In the genomic region with DNA sequence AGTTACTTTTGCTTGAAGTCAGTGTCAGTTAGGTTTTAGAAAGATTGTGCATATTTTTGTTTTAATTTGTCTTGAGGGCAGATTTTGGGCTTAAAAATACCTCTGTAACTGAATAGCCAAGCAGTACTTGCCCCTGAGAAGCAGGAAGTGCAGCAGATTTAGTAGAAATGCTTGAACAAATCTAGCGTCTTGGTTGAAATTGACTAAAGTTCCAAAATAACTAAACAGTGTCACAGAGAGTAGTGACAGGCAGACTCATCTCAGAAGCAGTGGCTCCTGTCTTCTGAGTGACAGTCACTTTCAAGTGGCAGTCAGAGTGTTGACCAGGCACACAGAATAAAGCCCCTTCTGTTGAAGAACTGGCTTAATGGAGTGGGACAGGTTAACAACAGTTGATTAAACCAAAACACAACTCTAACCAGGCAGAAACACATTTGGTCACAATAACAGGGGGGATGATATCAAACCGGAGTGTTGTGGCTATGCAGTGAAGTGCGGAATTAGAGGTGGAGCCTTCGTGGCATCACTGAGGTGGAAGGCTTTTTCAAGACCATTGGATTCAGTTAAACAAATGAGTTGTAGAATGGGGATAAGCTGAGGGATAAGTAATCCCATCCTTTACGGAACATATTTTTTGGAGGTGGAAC, we compare ENCODE assay signal across 7 cellular contexts. TPM values are rescaled to one million over a fixed set of nuclear protein-coding genes. Genes with fewer than 3 reads are reported as not detected.
DNase-seq lines count a peak whose midpoint lies in the region; ATAC-seq and TF ChIP-seq lines count a peak whose summit lies in the region.

No MANE protein-coding gene starts in this region.

- peak overlapping the region; percentile 95 for H2BK20ac ChIP-seq in IMR-90 (ENCODE audit: low read depth, low read length)

- H3K4me1 ChIP-seq in IMR-90 (ENCODE audit: control insufficient read depth, insufficient read depth, low read length) (peaks cover 38% of the 10 kb centered on the region), left lung (peaks cover 25 to 87% of the 10 kb centered on the region in 2 donors)

- no peaks in the 10 kb centered on the region for H3K27me3 ChIP-seq in IMR-90 (ENCODE audit: control insufficient read depth, insufficient read depth, low read length)
- no peaks in the 10 kb centered on the region for H3K27me3 ChIP-seq in left lung

- peak overlapping the region; percentile 99 for H2AK5ac ChIP-seq in IMR-90 (ENCODE audit: low read depth, low read length)

- H3K23ac ChIP-seq in IMR-90 (ENCODE audit: low read depth, low read length) = peak overlapping the region; percentile 95

- no peak overlapping the region for H3K4me3 ChIP-seq in IMR-90 (ENCODE audit: insufficient read depth, low read depth, low read length)
- H3K4me3 ChIP-seq in left lung = no peak overlapping the region

- peaks cover 90% of the 10 kb centered on the region for H3K4me1 Mint-ChIP-seq in HFFc6 (ENCODE audit: low read depth)

- POLR2A ChIA-PET in IMR-90 (lab: Charles Lee; ENCODE audit: unreplicated experiment) = no interaction called here

- peak overlapping the region; percentile 98 for H3K27ac ChIP-seq in IMR-90 (ENCODE audit: insufficient read depth, low read length)
- peak overlapping the region in 1 of 2 donors; percentile 4 for H3K27ac ChIP-seq in left lung

- H4K91ac ChIP-seq in IMR-90 (ENCODE audit: insufficient read depth, low read depth, low read length) = peak overlapping the region; percentile 93

- H3K27ac Mint-ChIP-seq in HFFc6 = peak overlapping the region; percentile 83

- CTCF ChIA-PET in IMR-90 (lab: Yijun Ruan, JAX) = no interaction called here

- TF ChIP-seq RAD21 in IMR-90 (IDR thresholded peaks at IDR 0.05; ENCODE audit: low read length) = no peak

- peak overlapping the region; percentile 74 for H3K4me3 Mint-ChIP-seq in HFFc6

- H3K9me3 ChIP-seq in IMR-90 (ENCODE audit: control insufficient read depth, insufficient read depth, low read length) (no peaks in the 10 kb centered on the region), left lung (no peaks in the 10 kb centered on the region)

- H4K20me1 ChIP-seq in IMR-90 (ENCODE audit: insufficient read depth, low read length) = peaks cover 74% of the 10 kb centered on the region

- H2BK5ac ChIP-seq in IMR-90 (ENCODE audit: low read depth, low read length, poor library complexity, severe bottlenecking) = peak overlapping the region; percentile 90

- peak overlapping the region; percentile 97 for H3K14ac ChIP-seq in IMR-90 (replicated peaks; ENCODE audit: low read depth, low read length)

- H3K79me1 ChIP-seq in IMR-90 (ENCODE audit: low read depth in 1 of 2, low read length in 2 of 2) = peaks cover 0 to 13% of the 10 kb centered on the region in 2 experiments; a peak in 1 of 4 replicates

- 100% methylated on average over 2 of the region's 5 CpGs; no CpG with 5 or more reads in 1 of the 2 experiments for WGBS in IMR-90 (ENCODE audit: extremely low coverage in 2 of 2, insufficient read length in 1 of 2), 2 experiments

- no peak for TF ChIP-seq CTCF in HFFc6 (IDR thresholded peaks at IDR 0.05)
- TF ChIP-seq CTCF in IMR-90 (conservative IDR thresholded peaks at IDR 0.05; ENCODE audit: low read depth, low read length) = no peak
- TF ChIP-seq CTCF in left lung (IDR thresholded peaks at IDR 0.05) = no peak

- peaks cover 36% of the 10 kb centered on the region for H3K36me3 Mint-ChIP-seq in HFFc6 (ENCODE audit: low read depth)

- peak overlapping the region; percentile 99 for H3K4ac ChIP-seq in IMR-90 (ENCODE audit: low read depth, low read length)

- peak overlapping the region; percentile 94 for H3K56ac ChIP-seq in IMR-90 (ENCODE audit: extremely low read depth, insufficient read depth, low read length)

- no peak for TF ChIP-seq POLR2A in IMR-90 (IDR thresholded peaks at IDR 0.05; ENCODE audit: low read depth, low read length)

- DNase-seq in HFFc6 (no peak), IMR-90 (no peak), retina (peak; percentile 52), left lung (no peak), NCI-H1930 (lab: John Stamatoyannopoulos, UW) (no peak)
- DNase-seq in activated naive CD4-positive, alpha-beta T cell treated with Interleukin-2 at 50 U/mL for 16 hours = no peak

- peak overlapping the region; percentile 70 for H3K4me2 ChIP-seq in IMR-90 (ENCODE audit: low read depth, low read length)

- dilution Hi-C loops in IMR-90 (cut with HindIII; ENCODE audit: low sequenced_read_pairs, unreplicated experiment) = no loop called here

- no peak overlapping the region for H2AFZ ChIP-seq in IMR-90 (replicated peaks; ENCODE audit: low read length, poor library complexity)

- H3K36me3 ChIP-seq in IMR-90 (ENCODE audit: control insufficient read depth, insufficient read depth, low read length) = peaks cover 7% of the 10 kb centered on the region
- H3K36me3 ChIP-seq in left lung = no peaks in the 10 kb centered on the region

- H2BK15ac ChIP-seq in IMR-90 (ENCODE audit: low read depth, low read length) = peak overlapping the region; percentile 98

- H3K18ac ChIP-seq in IMR-90 (ENCODE audit: low read depth, low read length) = peak overlapping the region; percentile 100

- peak overlapping the region; percentile 96 for H2BK120ac ChIP-seq in IMR-90 (ENCODE audit: low read depth, low read length)

- peak overlapping the region; percentile 61 for H2AK9ac ChIP-seq in IMR-90 (replicated peaks; ENCODE audit: low read depth, low read length, poor library complexity)

- BruUV-seq in IMR-90 (replicated peaks; lab: Mats Ljungman, UMichigan) = TSS peak; percentile 2

- peaks cover 3% of the 10 kb centered on the region; the same call in 1 of the 2 replicates for H3K27me3 Mint-ChIP-seq in HFFc6 (ENCODE audit: insufficient read depth)

- intact Hi-C loops in IMR-90 (cut with micrococcal nuclease) = no loop called here
- intact Hi-C loops in left lung (cut with DNase I) = no loop called here

- H4K8ac ChIP-seq in IMR-90 (ENCODE audit: low read depth in 2 of 2, low read length in 2 of 2) = peak overlapping the region; percentile 73 to 79

- no peaks in the 10 kb centered on the region for H3K9me3 Mint-ChIP-seq in HFFc6

- peak overlapping the region; percentile 90 for H3K9ac ChIP-seq in IMR-90 (ENCODE audit: low read depth, low read length)

- in situ Hi-C loops in IMR-90 (cut with MboI; ENCODE audit: low sequenced_read_pairs) = no loop called here

- ATAC-seq in GM19025 (IDR thresholded peaks at IDR 0.05; ENCODE audit: low read depth, unreplicated experiment) = peak; percentile 56
- ATAC-seq in IMR-90 (ENCODE audit: low read depth) = no peak; the same call in 1 of the 2 replicates
- ATAC-seq in left lung = no peak

- H3K9me1 ChIP-seq in IMR-90 (ENCODE audit: insufficient read depth, low read length) = peaks cover 19% of the 10 kb centered on the region

- H4K5ac ChIP-seq in IMR-90 (ENCODE audit: low read depth, low read length) = peak overlapping the region; percentile 95

TF ChIP-seq in IMR-90, 13 proteins besides CTCF, POLR2A, EP300 and RAD21:
- TF ChIP-seq RCOR1 (IDR thresholded peaks at IDR 0.05; ENCODE audit: insufficient replicate concordance, low read length) (no peak), FOS (IDR thresholded peaks at IDR 0.05; ENCODE audit: low read depth, low read length) (no peak), BHLHE40 (IDR thresholded peaks at IDR 0.05; ENCODE audit: low read depth, low read length) (no peak), MAZ (IDR thresholded peaks at IDR 0.05; ENCODE audit: borderline replicate concordance, low read depth, low read length) (no peak), NFE2L2 (IDR thresholded peaks at IDR 0.05; ENCODE audit: low read depth, low read length) (no peak), MXI1 (IDR thresholded peaks at IDR 0.05; ENCODE audit: borderline replicate concordance, low read depth, low read length) (no peak), CHD1 (IDR thresholded peaks at IDR 0.05; ENCODE audit: low read depth, low read length) (no peak), MAFK (IDR thresholded peaks at IDR 0.05; ENCODE audit: low read depth, low read length) (no peak), USF2 (IDR thresholded peaks at IDR 0.05; ENCODE audit: low read depth, low read length) (no peak), RFX5 (IDR thresholded peaks at IDR 0.05; ENCODE audit: low read depth, low read length) (no peak), CEBPB (IDR thresholded peaks at IDR 0.05; ENCODE audit: low read depth, low read length) (no peak), ELK1 (IDR thresholded peaks at IDR 0.05; ENCODE audit: borderline replicate concordance, low read depth, low read length) (no peak), SMC3 (IDR thresholded peaks at IDR 0.05; ENCODE audit: low read depth, low read length) (no peak)

RNA-seq across cellular contexts. Expression of gene TRIO, which starts 29.1 kb away (rescaled TPM):
- 100 to 1,000 TPM; 167 to 219 (median 190) TPM for total RNA-seq in HFFc6 (2021; fragmentation: NEBNext Ultra II Directional; extraction: Animal tissue kit (Norgen Biotek cat#: 25700))
- total RNA-seq in IMR-90 (2012; rRNA removed) = 487 and 522 TPM in 2 replicates
- polyA plus RNA-seq in IMR-90 (2012; rRNA removed) = 206 and 225 TPM in 2 replicates
- polyA plus RNA-seq in IMR-90 (2012; cell fraction: cytosol; rRNA removed) = 126 and 196 TPM in 2 replicates
- polyA plus RNA-seq in IMR-90 (2012; cell fraction: nucleus; rRNA removed; ENCODE audit: low replicate concordance) = 1,045 and 1,428 TPM in 2 replicates
- 100 to 1,000 TPM; 122 to 151 TPM for total RNA-seq in left lung
